In the genomic region with DNA sequence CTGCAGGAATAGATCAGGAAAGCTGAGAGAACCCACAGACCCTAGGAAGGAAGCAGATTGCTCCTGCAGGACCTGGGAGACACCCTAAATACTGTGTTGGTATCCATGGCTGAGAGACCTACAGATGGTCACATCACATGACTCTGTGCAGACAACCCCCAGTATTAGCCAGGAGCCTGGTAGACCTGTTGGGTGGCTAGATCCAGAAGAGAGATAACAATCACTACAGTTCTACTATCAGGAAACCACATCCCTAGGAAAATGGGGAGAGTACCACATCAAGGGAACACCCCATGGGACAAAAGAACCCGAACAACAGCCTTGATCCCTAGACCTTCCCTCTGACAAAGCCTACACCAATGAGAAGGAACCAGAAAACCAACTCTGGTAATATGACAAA, we compare ENCODE assay signal across 18 cellular contexts. TPM values are rescaled to one million over a fixed set of nuclear protein-coding genes. Genes with fewer than 3 reads are reported as not detected.
"Had no signal": no experiment of that assay in that cellular context is flagged by ENCODE, and none has a peak within 500 bp of the region (broad histone marks: within the 10 kb centered on the region; RNA-seq: fewer than 3 reads in every experiment).

No MANE protein-coding gene starts in this region.

- DNase-seq: effector memory CD8-positive, alpha-beta T cell; gastrocnemius medialis; heart right ventricle; hypothalamus; mammary epithelial cell; naive thymus-derived CD4-positive, alpha-beta T cell; sigmoid colon; stimulated activated naive CD4-positive, alpha-beta T cell; stomach; substantia nigra; transverse colon had no signal

- H3K36me3 ChIP-seq: esophagus muscularis mucosa, gastrocnemius medialis, heart right ventricle, neutrophil, right atrium auricular region, sigmoid colon, stomach, thoracic aorta, transverse colon had no signal

- H3K27ac ChIP-seq: epithelial cell of prostate, esophagus muscularis mucosa, gastrocnemius medialis, heart right ventricle, neutrophil, right atrium auricular region, sigmoid colon, skin epidermis, stomach, thoracic aorta, transverse colon had no signal

- H3K27me3 ChIP-seq: gastrocnemius medialis, right atrium auricular region, sigmoid colon, stomach, transverse colon had no signal

- H3K9me3 Mint-ChIP-seq: effector memory CD8-positive, alpha-beta T cell; naive thymus-derived CD4-positive, alpha-beta T cell had no signal

- H3K4me3 ChIP-seq: esophagus muscularis mucosa, gastrocnemius medialis, heart right ventricle, right atrium auricular region, sigmoid colon, skin epidermis, stomach, thoracic aorta, transverse colon had no signal

- H3K4me1 ChIP-seq: gastrocnemius medialis, heart right ventricle, right atrium auricular region, sigmoid colon, stomach, transverse colon had no signal

- H3K36me3 Mint-ChIP-seq: naive thymus-derived CD4-positive, alpha-beta T cell had no signal

- H3K27ac Mint-ChIP-seq: effector memory CD8-positive, alpha-beta T cell; naive thymus-derived CD4-positive, alpha-beta T cell had no signal

- ATAC-seq: effector memory CD8-positive, alpha-beta T cell; gastrocnemius medialis; heart right ventricle; left lobe of liver; naive thymus-derived CD4-positive, alpha-beta T cell had no signal

- H3K4me3 Mint-ChIP-seq: effector memory CD8-positive, alpha-beta T cell; naive thymus-derived CD4-positive, alpha-beta T cell had no signal

RNA-seq across cellular contexts. Expression of a gene that starts 24.2 kb away (rescaled TPM):
- polyA plus RNA-seq: naive thymus-derived CD4-positive, alpha-beta T cell had no signal
